Comparison of ENCODE assay signal across 8 cellular contexts in the genomic region with DNA sequence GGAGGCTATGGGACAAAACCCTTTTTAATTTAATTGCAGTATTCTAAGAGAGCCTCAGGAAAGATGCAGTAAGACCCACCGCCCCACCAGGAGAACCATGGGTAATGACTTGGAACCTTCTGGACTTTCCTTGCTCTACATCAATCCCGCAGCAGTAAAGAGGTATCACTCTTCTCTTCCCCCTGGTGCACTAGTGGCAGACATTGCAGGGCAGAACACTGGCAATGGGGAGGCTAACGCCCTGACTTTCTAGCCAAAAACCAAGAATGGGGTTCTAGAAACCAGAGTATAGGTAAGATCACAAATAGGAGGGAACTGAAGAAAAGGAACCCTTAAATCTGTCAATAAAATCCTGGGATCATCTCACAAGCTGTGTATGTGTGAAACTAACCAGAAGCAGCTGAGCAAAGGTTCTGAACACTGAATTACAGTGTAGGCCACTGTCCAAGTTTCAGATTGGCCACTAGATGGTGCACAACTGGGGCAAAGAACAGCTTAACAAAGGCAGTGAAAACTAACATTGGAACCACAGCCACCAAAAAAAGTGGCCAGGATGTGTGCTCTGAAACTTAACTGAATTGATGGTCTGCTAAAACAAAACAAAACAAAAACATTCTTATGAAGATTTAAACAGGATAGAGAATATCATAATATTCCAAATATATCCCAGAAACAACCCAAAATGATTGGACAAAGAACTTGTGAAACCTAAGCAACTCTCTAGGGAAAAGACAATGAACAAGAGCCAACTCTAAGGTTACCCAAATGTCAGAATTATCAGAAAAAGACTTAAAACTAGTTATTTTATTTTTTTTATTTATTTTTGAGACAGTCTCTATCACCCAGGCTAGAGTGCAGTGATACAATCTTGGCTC. TPM values are rescaled to one million over a fixed set of nuclear protein-coding genes. Genes with fewer than 3 reads are reported as not detected.
DNase-seq lines count a peak whose midpoint lies in the region; ATAC-seq, FAIRE-seq and TF ChIP-seq lines count a peak whose summit lies in the region.

No MANE protein-coding gene starts in this region.

- H3K27me3 ChIP-seq in bronchial epithelial cell (ENCODE audit: control insufficient read depth, insufficient read depth, low read length) = no peaks in the 10 kb centered on the region
- no peaks in the 10 kb centered on the region for H3K27me3 ChIP-seq in lung (ENCODE audit: control insufficient read depth, insufficient read depth)

- no peak overlapping the region for H3K4me3 Mint-ChIP-seq in immature natural killer cell

- ATAC-seq in lung (ENCODE audit: insufficient read depth, low FRiP score) = peak; percentile 77
- ATAC-seq in GM19324 (IDR thresholded peaks at IDR 0.05; ENCODE audit: low FRiP score, unreplicated experiment) = no peak

- peaks cover 13 to 32% (median 23%) of the 10 kb centered on the region in 3 donors for H3K36me3 Mint-ChIP-seq in immature natural killer cell

- WGBS in lung, 2 donors = 97 to 98% methylated on average over 3 of the region's 3 CpGs

- no peaks in the 10 kb centered on the region for H3K4me1 ChIP-seq in lung (ENCODE audit: control insufficient read depth in 2 of 2, insufficient read depth in 2 of 2, low read length in 2 of 2)

- H3K27ac ChIP-seq in lung (ENCODE audit: low read depth in 1 of 2, low read length in 1 of 2) = no peak overlapping the region

- H3K27ac Mint-ChIP-seq in immature natural killer cell = peak overlapping the region in 1 of 6 donors; percentile 27

- DNase-seq in AG08395 (ENCODE audit: low spot score) = peak; percentile 70
- peak; percentile 43 for DNase-seq in GM12864 (ENCODE audit: low read depth)
- DNase-seq in HS-5 (ENCODE audit: low read depth) = peak; percentile 8
- DNase-seq in RPMI8226 = peak; percentile 74
- DNase-seq in bronchial epithelial cell (ENCODE audit: low read depth) = peak; percentile 58
- peak; percentile 49 for DNase-seq in lung (ENCODE audit: low spot score)
- no peak for DNase-seq in immature natural killer cell

- H3K9me3 Mint-ChIP-seq in immature natural killer cell = peaks cover 0 to 28% (median 15%) of the 10 kb centered on the region in 6 donors

- H3K4me3 ChIP-seq in GM12864 (ENCODE audit: low read depth, low read length) = no peak overlapping the region
- H3K4me3 ChIP-seq in bronchial epithelial cell (ENCODE audit: low read depth, low read length) = no peak overlapping the region
- no peak overlapping the region for H3K4me3 ChIP-seq in lung

- H3K36me3 ChIP-seq in bronchial epithelial cell (ENCODE audit: control insufficient read depth, insufficient read depth, low read length) = no peaks in the 10 kb centered on the region
- peaks cover 0 to 7% of the 10 kb centered on the region in 2 donors for H3K36me3 ChIP-seq in lung (ENCODE audit: control insufficient read depth in 2 of 2, insufficient read depth in 2 of 2, low read length in 2 of 2)

- H3K27me3 Mint-ChIP-seq in immature natural killer cell (ENCODE audit: low read depth in 3 of 3) = peaks cover 2 to 6% (median 2%) of the 10 kb centered on the region in 3 donors

- TF ChIP-seq CTCF in GM12864 (IDR thresholded peaks at IDR 0.05; ENCODE audit: low read depth, low read length, missing control alignments) (peak; percentile 83), bronchial epithelial cell (IDR thresholded peaks at IDR 0.05; ENCODE audit: insufficient read depth, low read length, severe bottlenecking) (peak; percentile 79), lung (IDR thresholded peaks at IDR 0.05; ENCODE audit: control extremely low read depth, extremely low read depth) (peak; percentile 31)

- FAIRE-seq in bronchial epithelial cell (lab: Jason Lieb, UNC) = no peak

- H3K9me3 ChIP-seq in lung (ENCODE audit: control insufficient read depth in 2 of 2, insufficient read depth in 1 of 2, low read length in 1 of 2) = no peaks in the 10 kb centered on the region

- no peaks in the 10 kb centered on the region for H3K4me1 Mint-ChIP-seq in immature natural killer cell

RNA-seq across cellular contexts. Expression of gene FAM151B, which starts 6.6 kb away (rescaled TPM):
- 0.79 and 2.0 TPM in 2 replicates for total RNA-seq in bronchial epithelial cell
- 1 to 10 TPM; 2.5 to 6.5 TPM for total RNA-seq in lung
- 1 to 10 TPM; 1.1 to 1.3 TPM for polyA plus RNA-seq in lung
- not detected for polyA plus RNA-seq in immature natural killer cell

Comparison
In these comparisons a context has a peak if more than half of its experiments do, and no peak if none do; other contexts are left out.
1. DNase-seq: peak in AG08395 (single experiment), GM12864 (single experiment), HS-5 (single experiment), RPMI8226 (single experiment), bronchial epithelial cell (single experiment) and lung (single experiment); none in immature natural killer cell (0 of 3).
2. CTCF ChIP-seq: peak in every context shown above with its lines; median percentile 83 in GM12864; 79 in bronchial epithelial cell; 31 in lung.